In the genomic region with DNA sequence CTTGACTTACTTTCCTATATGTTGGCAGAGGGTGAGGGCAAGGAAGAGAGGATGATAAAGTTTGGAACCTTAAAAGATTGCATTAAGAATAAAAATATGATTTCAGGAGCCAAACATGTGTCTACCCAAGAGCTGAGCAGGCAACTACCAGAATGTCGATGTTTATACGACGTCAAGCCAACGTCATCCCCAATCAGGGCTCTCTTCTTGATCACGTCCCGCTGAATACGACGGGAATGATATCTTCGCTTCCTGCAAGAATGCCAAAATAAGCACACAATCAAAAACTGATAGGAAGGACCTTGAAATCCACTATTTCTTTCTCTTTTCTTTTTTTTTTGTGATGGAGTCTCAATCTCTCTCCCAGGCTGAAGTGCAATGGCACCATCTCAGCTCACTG, we compare ENCODE assay signal across 28 cellular contexts.
"Had no signal": no experiment of that assay in that cellular context is flagged by ENCODE, and none has a peak within 500 bp of the region (broad histone marks: within the 10 kb centered on the region; RNA-seq: fewer than 3 reads in every experiment).

No MANE protein-coding gene starts in this region.

- H3K27ac ChIP-seq: colonic mucosa, coronary artery, epithelial cell of prostate, esophagus muscularis mucosa, esophagus squamous epithelium, foreskin keratinocyte, gastrocnemius medialis, gastroesophageal sphincter, heart left ventricle, heart right ventricle had no signal

- H3K4me3 Mint-ChIP-seq: dendritic cell treated with granulocyte-macrophage colony-stimulating factor and Interleukin-4, amounts not matched to agents 40 ng/mL and 50 ng/mL, for 4 days; effector memory CD8-positive, alpha-beta T cell; endodermal cell had no signal

- H3K27me3 Mint-ChIP-seq: dendritic cell treated with granulocyte-macrophage colony-stimulating factor and Interleukin-4, amounts not matched to agents 40 ng/mL and 50 ng/mL, for 4 days; effector memory CD8-positive, alpha-beta T cell had no signal

- FAIRE-seq: colon, endometrium, endothelial cell of umbilical vein, frontal cortex had no signal

- H3K4me3 ChIP-seq: colonic mucosa, coronary artery, dorsolateral prefrontal cortex, esophagus muscularis mucosa, esophagus squamous epithelium, gastrocnemius medialis, gastroesophageal sphincter, heart left ventricle, heart right ventricle had no signal

- H3K9me3 ChIP-seq: colonic mucosa, esophagus muscularis mucosa, esophagus squamous epithelium, gastrocnemius medialis, gastroesophageal sphincter, heart left ventricle, heart right ventricle had no signal

- H3K27ac Mint-ChIP-seq: dendritic cell treated with granulocyte-macrophage colony-stimulating factor and Interleukin-4, amounts not matched to agents 40 ng/mL and 50 ng/mL, for 4 days; effector memory CD8-positive, alpha-beta T cell; endodermal cell had no signal

- ATAC-seq: effector memory CD8-positive, alpha-beta T cell; esophagus mucosa; foreskin keratinocyte; gastrocnemius medialis; gastroesophageal sphincter; heart left ventricle; heart right ventricle had no signal

- H3K4me1 Mint-ChIP-seq: endodermal cell had no signal

- DNase-seq: colonic mucosa; cortex of kidney; dermis blood vessel endothelial cell; dorsolateral prefrontal cortex; effector CD4-positive, alpha-beta T cell; effector CD8-positive, alpha-beta T cell; effector memory CD4-positive, alpha-beta T cell; effector memory CD8-positive, alpha-beta T cell; endodermal cell; erythroblast; esophagus squamous epithelium; foreskin fibroblast; foreskin keratinocyte; foreskin melanocyte; gastrocnemius medialis; glutamatergic neuron; heart left ventricle; heart right ventricle had no signal

- H3K27me3 ChIP-seq: colonic mucosa, dorsolateral prefrontal cortex, esophagus muscularis mucosa, esophagus squamous epithelium, foreskin keratinocyte, gastrocnemius medialis, gastroesophageal sphincter, heart left ventricle, heart right ventricle had no signal

- H3K9me3 Mint-ChIP-seq: dendritic cell treated with granulocyte-macrophage colony-stimulating factor and Interleukin-4, amounts not matched to agents 40 ng/mL and 50 ng/mL, for 4 days; effector memory CD8-positive, alpha-beta T cell; endodermal cell had no signal

- H3K4me1 ChIP-seq: colonic mucosa, esophagus muscularis mucosa, esophagus squamous epithelium, foreskin keratinocyte, gastroesophageal sphincter had no signal
